ENCODE assay signal across 8 cellular contexts in the genomic region with DNA sequence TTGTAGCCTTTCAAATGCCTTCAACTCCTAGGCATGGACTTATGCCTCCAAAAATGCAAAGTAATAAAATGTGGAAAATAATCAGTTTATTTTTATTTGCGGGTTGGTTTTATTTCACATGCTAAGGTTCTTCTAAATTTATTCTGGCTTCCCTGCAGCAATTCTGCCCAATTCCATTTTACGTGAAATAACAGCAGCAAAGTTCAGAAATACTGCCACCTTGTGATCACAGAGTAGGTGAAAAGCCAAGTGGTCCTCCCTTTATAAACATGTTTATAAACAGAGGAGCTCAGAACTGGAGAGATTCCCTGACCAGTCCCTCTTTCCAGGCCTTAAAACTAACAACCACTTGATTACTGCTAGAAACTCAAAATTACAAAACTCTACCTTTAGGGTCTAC. TPM values are rescaled to one million over a fixed set of nuclear protein-coding genes. Genes with fewer than 3 reads are reported as not detected.
DNase-seq lines count a peak whose midpoint lies in the region; ATAC-seq and TF ChIP-seq lines count a peak whose summit lies in the region.

No MANE protein-coding gene starts in this region.

- H3K9me3 ChIP-seq in neuronal stem cell (replicated peaks in 1 of 2; ENCODE audit: control insufficient read depth in 2 of 2, insufficient read depth in 1 of 2, low read depth in 1 of 2, low read length in 2 of 2) (no peaks in the 10 kb centered on the region), T-helper 17 cell (ENCODE audit: control insufficient read depth, low read length, poor library complexity, severe bottlenecking) (no peaks in the 10 kb centered on the region)

- H2AFZ ChIP-seq in neuronal stem cell (ENCODE audit: low read length): no peak overlapping the region

- DNase-seq in activated CD8-positive, alpha-beta T cell treated with anti-CD3 and anti-CD28 coated beads for 36 hours: no peak
- no peak for DNase-seq in activated CD8-positive, alpha-beta T cell treated with anti-CD3 and anti-CD28 coated beads, Interleukin-2, amount 10 ng/mL, durations not matched to agents 7 days and 5 days
- peak; percentile 3 for DNase-seq in MV-4-11 (lab: John Stamatoyannopoulos, UW)
- DNase-seq in dedifferentiated amniotic fluid mesenchymal stem cell (ENCODE audit: extremely low spot score): peak; percentile 52
- peak; percentile 27 for DNase-seq in neuronal stem cell (ENCODE audit: low spot score)
- no peak for DNase-seq in T-helper 17 cell
- no peak for DNase-seq in activated gamma-delta T cell treated with Interleukin-2 at 50 U/mL for 16 hours
- no peak for DNase-seq in NCI-H2171 (lab: John Stamatoyannopoulos, UW)

- ATAC-seq in activated CD8-positive, alpha-beta T cell treated with anti-CD3 and anti-CD28 coated beads for 36 hours: no peak
- no peak for ATAC-seq in activated CD8-positive, alpha-beta T cell treated with anti-CD3 and anti-CD28 coated beads, Interleukin-2, amount 10 ng/mL, durations not matched to agents 7 days and 5 days
- ATAC-seq in T-helper 17 cell: no peak

- no peak overlapping the region for H2AK5ac ChIP-seq in neuronal stem cell (ENCODE audit: low read depth, low read length)

- H3K4me3 ChIP-seq in neuronal stem cell (ENCODE audit: low read length in 2 of 2): no peak overlapping the region

- H3K18ac ChIP-seq in neuronal stem cell (ENCODE audit: low read length): no peak overlapping the region

- H3K27me3 ChIP-seq in neuronal stem cell (ENCODE audit: control insufficient read depth in 3 of 3, insufficient read depth in 3 of 3, low read depth in 1 of 3, low read length in 3 of 3): peaks cover 0 to 8% (median 0%) of the 10 kb centered on the region in 3 experiments

- H3K27ac Mint-ChIP-seq in activated CD8-positive, alpha-beta T cell treated with anti-CD3 and anti-CD28 coated beads for 36 hours: no peak overlapping the region
- H3K27ac Mint-ChIP-seq in activated CD8-positive, alpha-beta T cell treated with anti-CD3 and anti-CD28 coated beads, Interleukin-2, amount 10 ng/mL, durations not matched to agents 7 days and 5 days: no peak overlapping the region
- H3K27ac Mint-ChIP-seq in T-helper 17 cell: no peak overlapping the region

- no peak overlapping the region for H3K4me3 Mint-ChIP-seq in activated CD8-positive, alpha-beta T cell treated with anti-CD3 and anti-CD28 coated beads for 36 hours
- no peak overlapping the region for H3K4me3 Mint-ChIP-seq in activated CD8-positive, alpha-beta T cell treated with anti-CD3 and anti-CD28 coated beads, Interleukin-2, amount 10 ng/mL, durations not matched to agents 7 days and 5 days
- H3K4me3 Mint-ChIP-seq in T-helper 17 cell: no peak overlapping the region

- H3K4me1 ChIP-seq in neuronal stem cell (ENCODE audit: control insufficient read depth in 2 of 2, insufficient read depth in 1 of 2, low read depth in 1 of 2, low read length in 2 of 2): no peaks in the 10 kb centered on the region

- H2BK15ac ChIP-seq in neuronal stem cell (ENCODE audit: low read length): no peak overlapping the region

- peak; percentile 40 for TF ChIP-seq CTCF in activated CD8-positive, alpha-beta T cell treated with anti-CD3 and anti-CD28 coated beads for 36 hours (IDR thresholded peaks at IDR 0.05)

- peaks cover 24% of the 10 kb centered on the region for H3K27me3 Mint-ChIP-seq in activated CD8-positive, alpha-beta T cell treated with anti-CD3 and anti-CD28 coated beads for 36 hours
- H3K27me3 Mint-ChIP-seq in activated CD8-positive, alpha-beta T cell treated with anti-CD3 and anti-CD28 coated beads, Interleukin-2, amount 10 ng/mL, durations not matched to agents 7 days and 5 days (ENCODE audit: low read depth): peaks cover 33% of the 10 kb centered on the region
- H3K27me3 Mint-ChIP-seq in T-helper 17 cell: peaks cover 78% of the 10 kb centered on the region

- H3K9me3 Mint-ChIP-seq in activated CD8-positive, alpha-beta T cell treated with anti-CD3 and anti-CD28 coated beads for 36 hours: no peaks in the 10 kb centered on the region
- H3K9me3 Mint-ChIP-seq in activated CD8-positive, alpha-beta T cell treated with anti-CD3 and anti-CD28 coated beads, Interleukin-2, amount 10 ng/mL, durations not matched to agents 7 days and 5 days (ENCODE audit: insufficient read depth): no peaks in the 10 kb centered on the region

- H3K9ac ChIP-seq in neuronal stem cell (ENCODE audit: low read depth, low read length, poor library complexity): no peak overlapping the region

- no peak overlapping the region for H3K4ac ChIP-seq in neuronal stem cell (ENCODE audit: low read length)

- CTCF ChIA-PET in activated CD8-positive, alpha-beta T cell treated with anti-CD3 and anti-CD28 coated beads for 36 hours (lab: Charles Lee): interaction anchor here (0.6 to 3.1 kb wide), 8 partner anchors 11 to 1171 kb away, joined by 3 to 14 read pairs (median 3); no protein-coding TSS in a partner anchor
- CTCF ChIA-PET in activated CD8-positive, alpha-beta T cell treated with anti-CD3 and anti-CD28 coated beads, Interleukin-2, amount 10 ng/mL, durations not matched to agents 7 days and 5 days (lab: Charles Lee): interaction anchor here (0.8 to 2.2 kb wide), 7 partner anchors 10 to 715 kb away, joined by 3 to 16 read pairs (median 4); no protein-coding TSS in a partner anchor

- no peaks in the 10 kb centered on the region for H3K79me1 ChIP-seq in neuronal stem cell (ENCODE audit: low read depth, low read length)

- H3K4me1 Mint-ChIP-seq in activated CD8-positive, alpha-beta T cell treated with anti-CD3 and anti-CD28 coated beads for 36 hours (ENCODE audit: low read depth): no peaks in the 10 kb centered on the region
- no peaks in the 10 kb centered on the region for H3K4me1 Mint-ChIP-seq in activated CD8-positive, alpha-beta T cell treated with anti-CD3 and anti-CD28 coated beads, Interleukin-2, amount 10 ng/mL, durations not matched to agents 7 days and 5 days (ENCODE audit: low read depth)
- peaks cover 2% of the 10 kb centered on the region for H3K4me1 Mint-ChIP-seq in T-helper 17 cell

- intact Hi-C loops in activated CD8-positive, alpha-beta T cell treated with anti-CD3 and anti-CD28 coated beads for 36 hours (cut with micrococcal nuclease): loop anchor here (5.0 kb wide), 1 partner anchor 174 kb away; no protein-coding TSS in a partner anchor

- no peak overlapping the region for H4K8ac ChIP-seq in neuronal stem cell (ENCODE audit: low read depth, low read length)

- POLR2A ChIA-PET in activated CD8-positive, alpha-beta T cell treated with anti-CD3 and anti-CD28 coated beads for 36 hours (lab: Charles Lee): no interaction called here
- POLR2A ChIA-PET in activated CD8-positive, alpha-beta T cell treated with anti-CD3 and anti-CD28 coated beads, Interleukin-2, amount 10 ng/mL, durations not matched to agents 7 days and 5 days (lab: Charles Lee): no interaction called here

- no peak overlapping the region for H2BK120ac ChIP-seq in neuronal stem cell (ENCODE audit: low read depth, low read length)

- no peak overlapping the region for H2BK12ac ChIP-seq in neuronal stem cell (ENCODE audit: low read length)

- no peak overlapping the region for H4K91ac ChIP-seq in neuronal stem cell (ENCODE audit: low read depth, low read length, poor library complexity)

- no peak overlapping the region for H3K4me2 ChIP-seq in neuronal stem cell (ENCODE audit: insufficient read depth, low read length, poor library complexity, severe bottlenecking)

- H3K27ac ChIP-seq in neuronal stem cell (replicated peaks; ENCODE audit: low read length): no peak overlapping the region

- no CpG with 5 or more reads among the region's 2 CpGs for WGBS in neuronal stem cell (ENCODE audit: extremely low coverage in 2 of 2, insufficient read length in 2 of 2, insufficient replicate concordance in 1 of 2), 2 donors

- H3K14ac ChIP-seq in neuronal stem cell (ENCODE audit: low read length): no peak overlapping the region

- no peak overlapping the region for H3K23ac ChIP-seq in neuronal stem cell (ENCODE audit: low read depth, low read length, poor library complexity)

- no peaks in the 10 kb centered on the region for H3K36me3 Mint-ChIP-seq in activated CD8-positive, alpha-beta T cell treated with anti-CD3 and anti-CD28 coated beads for 36 hours (ENCODE audit: low read depth)
- H3K36me3 Mint-ChIP-seq in activated CD8-positive, alpha-beta T cell treated with anti-CD3 and anti-CD28 coated beads, Interleukin-2, amount 10 ng/mL, durations not matched to agents 7 days and 5 days (ENCODE audit: low read depth): no peaks in the 10 kb centered on the region
- H3K36me3 Mint-ChIP-seq in T-helper 17 cell (ENCODE audit: low read depth): peaks cover 7% of the 10 kb centered on the region

- no peaks in the 10 kb centered on the region for H3K36me3 ChIP-seq in neuronal stem cell (replicated peaks in 1 of 2; ENCODE audit: control insufficient read depth in 2 of 2, insufficient read depth in 2 of 2, low read length in 2 of 2)

- H2BK5ac ChIP-seq in neuronal stem cell (ENCODE audit: low read length): no peak overlapping the region

RNA-seq across cellular contexts. Expression of gene DCHS2, which starts 14.7 kb away (rescaled TPM):
- not detected for total RNA-seq in activated CD8-positive, alpha-beta T cell treated with anti-CD3 and anti-CD28 coated beads for 36 hours
- total RNA-seq in activated CD8-positive, alpha-beta T cell treated with anti-CD3 and anti-CD28 coated beads, Interleukin-2, amount 10 ng/mL, durations not matched to agents 7 days and 5 days: not detected
- 0.35 TPM for polyA plus RNA-seq in neuronal stem cell (2013, experiment 1 of 2)
- polyA plus RNA-seq in neuronal stem cell (2013, experiment 2 of 2): 0.33 TPM
- under 1 TPM; 0.12 to 0.21 TPM for total RNA-seq in T-helper 17 cell

RNA-seq across cellular contexts. Expression of gene PLRG1, which starts 43.9 kb away (rescaled TPM):
- 100 to 1,000 TPM; 114 to 121 TPM for total RNA-seq in activated CD8-positive, alpha-beta T cell treated with anti-CD3 and anti-CD28 coated beads for 36 hours
- total RNA-seq in activated CD8-positive, alpha-beta T cell treated with anti-CD3 and anti-CD28 coated beads, Interleukin-2, amount 10 ng/mL, durations not matched to agents 7 days and 5 days: 10 to 100 TPM; 80.1 to 82.6 TPM
- polyA plus RNA-seq in neuronal stem cell (2013, experiment 1 of 2): 71.7 TPM
- polyA plus RNA-seq in neuronal stem cell (2013, experiment 2 of 2): 76.5 TPM
- 10 to 100 TPM; 42.5 to 49.7 TPM for total RNA-seq in T-helper 17 cell

RNA-seq across cellular contexts. Expression of gene FGB, which starts 56.6 kb away (rescaled TPM):
- not detected for total RNA-seq in activated CD8-positive, alpha-beta T cell treated with anti-CD3 and anti-CD28 coated beads for 36 hours
- not detected for total RNA-seq in activated CD8-positive, alpha-beta T cell treated with anti-CD3 and anti-CD28 coated beads, Interleukin-2, amount 10 ng/mL, durations not matched to agents 7 days and 5 days
- polyA plus RNA-seq in neuronal stem cell (2013, experiment 1 of 2): not detected
- polyA plus RNA-seq in neuronal stem cell (2013, experiment 2 of 2): not detected
- not detected for total RNA-seq in T-helper 17 cell

Comparison
In these comparisons a context has a peak if more than half of its experiments do, and no peak if none do; other contexts are left out.
1. DNase-seq: peak in MV-4-11 (single experiment), dedifferentiated amniotic fluid mesenchymal stem cell (single experiment) and neuronal stem cell (single experiment); none in activated CD8-positive, alpha-beta T cell treated with anti-CD3 and anti-CD28 coated beads for 36 hours (single experiment), activated CD8-positive, alpha-beta T cell treated with anti-CD3 and anti-CD28 coated beads, Interleukin-2, amount 10 ng/mL, durations not matched to agents 7 days and 5 days (single experiment), T-helper 17 cell (0 of 3), activated gamma-delta T cell treated with Interleukin-2 at 50 U/mL for 16 hours (single experiment) and NCI-H2171 (single experiment).